Comparison of ENCODE assay signal across 26 cellular contexts in genomic region chr21:33554982-33555344, GRCh38. TPM values are rescaled to one million over a fixed set of nuclear protein-coding genes. Genes with fewer than 3 reads are reported as not detected.
A peak's percentile ranks its signal among the peaks of the same experiment; 100 is the strongest.
DNase-seq lines count a peak whose midpoint lies in the region; ATAC-seq, FAIRE-seq and TF ChIP-seq lines count a peak whose summit lies in the region.
"Had no signal": no experiment of that assay in that cellular context is flagged by ENCODE, and none has a peak within 500 bp of the region (broad histone marks: within the 10 kb centered on the region; RNA-seq: fewer than 3 reads in every experiment).

No MANE protein-coding gene starts in this region.

- no peak overlapping the region for H3K4me3 ChIP-seq in K562
- H3K4me3 ChIP-seq: gastroesophageal sphincter, Peyer's patch, prostate gland, tibial artery had no signal

- H2AFZ ChIP-seq in K562 (ENCODE audit: low read depth, low read length) = no peak overlapping the region

- peaks cover 58% of the 10 kb centered on the region for H3K4me1 Mint-ChIP-seq in activated naive CD8-positive, alpha-beta T cell (ENCODE audit: low read depth)
- H3K4me1 Mint-ChIP-seq in activated naive CD8-positive, alpha-beta T cell treated with anti-CD3 and anti-CD28 coated beads for 36 hours = peaks cover 53% of the 10 kb centered on the region
- H3K4me1 Mint-ChIP-seq in stimulated activated effector memory CD8-positive, alpha-beta T cell treated with anti-CD3 and anti-CD28 coated beads, Interleukin-12 subunit alpha, Interleukin-12 subunit beta, amount 100 ng/mL, for 72 hours = peaks cover 44% of the 10 kb centered on the region

- no peak overlapping the region for H3K4me2 ChIP-seq in K562 (ENCODE audit: insufficient read depth, low read length)

- H4K20me1 ChIP-seq in K562 (replicated peaks; ENCODE audit: control insufficient read depth, insufficient read depth, low read length) = 0 out of 2 replicates have a peak, but pooled peaks cover 4% of the 10 kb centered on the region

- 98% methylated on average over 12 of the region's 32 CpGs for WGBS in K562 (ENCODE audit: insufficient coverage, low coverage, missing lambda C conversion rate)

- H3K9me1 ChIP-seq in K562 (ENCODE audit: control insufficient read depth, insufficient read depth, low read length) = no peaks in the 10 kb centered on the region

- in situ Hi-C loops in K562 (cut with MboI) = no loop called here

- H3K9me3 ChIP-seq in K562 (replicated peaks; ENCODE audit: control insufficient read depth, insufficient read depth, low read depth, low read length) = peaks cover 31% of the 10 kb centered on the region
- H3K9me3 ChIP-seq: gastroesophageal sphincter, Peyer's patch, prostate gland, tibial artery had no signal

- peak; percentile 51; the same call in 1 of the 2 replicates for TF ChIP-seq POLR2A in GM12892 (IDR thresholded peaks at IDR 0.05; ENCODE audit: low read depth, low read length)
- TF ChIP-seq POLR2A in K562 (conservative IDR thresholded peaks at IDR 0.05) = no peak

- H3K79me2 ChIP-seq in K562 (ENCODE audit: control insufficient read depth, insufficient read depth, low read length) = peaks cover 96% of the 10 kb centered on the region

- POLR2A ChIA-PET in K562 (lab: Yijun Ruan, JAX) = interaction anchor here (8.0 to 10.6 kb wide), 2 partner anchors 11 to 14 kb away, joined by 99 to 130 read pairs; partner anchors contain the start of genes GART and SON

- H3K27ac ChIP-seq in K562 (ENCODE audit: extremely low read depth, low read depth, low read length) = no peak overlapping the region
- H3K27ac ChIP-seq: dorsolateral prefrontal cortex, gastroesophageal sphincter, Peyer's patch, prostate gland, tibial artery had no signal

- peaks cover 14% of the 10 kb centered on the region for H3K36me3 Mint-ChIP-seq in activated naive CD8-positive, alpha-beta T cell
- peaks cover 79% of the 10 kb centered on the region for H3K36me3 Mint-ChIP-seq in activated naive CD8-positive, alpha-beta T cell treated with anti-CD3 and anti-CD28 coated beads for 36 hours
- peaks cover 99% of the 10 kb centered on the region for H3K36me3 Mint-ChIP-seq in stimulated activated effector memory CD8-positive, alpha-beta T cell treated with anti-CD3 and anti-CD28 coated beads, Interleukin-12 subunit alpha, Interleukin-12 subunit beta, amount 100 ng/mL, for 72 hours

- no peaks in the 10 kb centered on the region for H3K27me3 Mint-ChIP-seq in activated naive CD8-positive, alpha-beta T cell
- H3K27me3 Mint-ChIP-seq in activated naive CD8-positive, alpha-beta T cell treated with anti-CD3 and anti-CD28 coated beads for 36 hours = no peaks in the 10 kb centered on the region
- H3K27me3 Mint-ChIP-seq: B cell had no signal

- FAIRE-seq in GM12892 (lab: Jason Lieb, UNC) (no peak), K562 (lab: Jason Lieb, UNC) (no peak)
- FAIRE-seq: endothelial cell of umbilical vein had no signal

- no peak for TF ChIP-seq RAD21 in K562 (CRISPR knock-in tag; conservative IDR thresholded peaks at IDR 0.05 in 1 of 2, IDR thresholded peaks at IDR 0.05 in 1 of 2)

- BruUV-seq in K562 (replicated peaks; lab: Mats Ljungman, UMichigan) = no TSS peak

- no peak overlapping the region for H3K27ac Mint-ChIP-seq in activated naive CD8-positive, alpha-beta T cell
- H3K27ac Mint-ChIP-seq in activated naive CD8-positive, alpha-beta T cell treated with anti-CD3 and anti-CD28 coated beads for 36 hours = no peak overlapping the region
- peak overlapping the region; percentile 32 for H3K27ac Mint-ChIP-seq in stimulated activated effector memory CD8-positive, alpha-beta T cell treated with anti-CD3 and anti-CD28 coated beads, Interleukin-12 subunit alpha, Interleukin-12 subunit beta, amount 100 ng/mL, for 72 hours
- H3K27ac Mint-ChIP-seq: B cell had no signal

- no peak for ATAC-seq in K562
- ATAC-seq in stimulated activated effector memory CD8-positive, alpha-beta T cell treated with anti-CD3 and anti-CD28 coated beads, Interleukin-12 subunit alpha, Interleukin-12 subunit beta, amount 100 ng/mL, for 72 hours = no peak
- ATAC-seq in HG03354 (IDR thresholded peaks at IDR 0.05; ENCODE audit: poor library complexity, severe bottlenecking, unreplicated experiment) = no peak
- ATAC-seq: gastroesophageal sphincter, sciatic nerve had no signal

- TF ChIP-seq CTCF in K562 (IDR thresholded peaks at IDR 0.05 in 2 of 3, conservative IDR thresholded peaks at IDR 0.05 in 1 of 3; ENCODE audit: insufficient read depth in 2 of 3, low read depth in 1 of 3, low read length in 3 of 3) = no peak

- H3K36me3 ChIP-seq in K562 (ENCODE audit: control insufficient read depth, insufficient read depth, low read length) = peaks cover 97% of the 10 kb centered on the region

- no peaks in the 10 kb centered on the region for H3K9me3 Mint-ChIP-seq in activated naive CD8-positive, alpha-beta T cell (ENCODE audit: low read depth)
- H3K9me3 Mint-ChIP-seq in activated naive CD8-positive, alpha-beta T cell treated with anti-CD3 and anti-CD28 coated beads for 36 hours = no peaks in the 10 kb centered on the region
- no peaks in the 10 kb centered on the region for H3K9me3 Mint-ChIP-seq in stimulated activated effector memory CD8-positive, alpha-beta T cell treated with anti-CD3 and anti-CD28 coated beads, Interleukin-12 subunit alpha, Interleukin-12 subunit beta, amount 100 ng/mL, for 72 hours

- H3K9ac ChIP-seq in K562 (ENCODE audit: insufficient read depth in 1 of 2, low read depth in 2 of 2, low read length in 2 of 2) = no peak overlapping the region

- peaks cover 0 to 9% of the 10 kb centered on the region in 2 experiments; a peak in 1 of 5 replicates for H3K4me1 ChIP-seq in K562 (replicated peaks in 1 of 2; ENCODE audit: control insufficient read depth in 2 of 2, insufficient read depth in 2 of 2, low read length in 2 of 2)
- H3K4me1 ChIP-seq: prostate gland had no signal

- no peak for DNase-seq in activated naive CD8-positive, alpha-beta T cell treated with anti-CD3 and anti-CD28 coated beads for 36 hours
- DNase-seq in GM12892 (ENCODE audit: insufficient read length) (no peak), K562 (ENCODE audit: extremely low read depth in 1 of 4, low spot score in 3 of 4) (no peak), NCI-H1436 (lab: John Stamatoyannopoulos, UW) (no peak)
- DNase-seq in stimulated activated effector memory CD8-positive, alpha-beta T cell treated with anti-CD3 and anti-CD28 coated beads, Interleukin-12 subunit alpha, Interleukin-12 subunit beta, amount 100 ng/mL, for 72 hours (ENCODE audit: low spot score in 2 of 2) = no peak
- DNase-seq: ACHN; activated CD4-positive, alpha-beta T cell treated with anti-CD3 and anti-CD28 coated beads, Interleukin-2, amount 50 U/mL, for 4 hours; activated effector memory CD4-positive, alpha-beta T cell treated with anti-CD3 and anti-CD28 coated beads, Interleukin-2, amount 50 U/mL, for 16 hours; DMS53; dorsolateral prefrontal cortex; GOT3; IMR-90; occipital lobe; Peyer's patch; SHP77; stimulated activated CD8-positive, alpha-beta memory T cell treated with anti-CD3 and anti-CD28 coated beads, Interleukin-4, amount 100 ng/mL, for 48 hours; T-helper 9 cell; tibial artery had no signal

- H3K4me3 Mint-ChIP-seq in activated naive CD8-positive, alpha-beta T cell = peak overlapping the region; percentile 28
- no peak overlapping the region for H3K4me3 Mint-ChIP-seq in activated naive CD8-positive, alpha-beta T cell treated with anti-CD3 and anti-CD28 coated beads for 36 hours
- H3K4me3 Mint-ChIP-seq in stimulated activated effector memory CD8-positive, alpha-beta T cell treated with anti-CD3 and anti-CD28 coated beads, Interleukin-12 subunit alpha, Interleukin-12 subunit beta, amount 100 ng/mL, for 72 hours = no peak overlapping the region
- H3K4me3 Mint-ChIP-seq: B cell, mesothelial cell of epicardium had no signal

- no peaks in the 10 kb centered on the region for H3K27me3 ChIP-seq in K562 (ENCODE audit: control insufficient read depth in 2 of 2, insufficient read depth in 2 of 2, low read length in 2 of 2)
- H3K27me3 ChIP-seq: dorsolateral prefrontal cortex, gastroesophageal sphincter, Peyer's patch, tibial artery had no signal

- intact Hi-C loops in K562 (cut with micrococcal nuclease) = no loop called here

- no peak for TF ChIP-seq EP300 in K562 (IDR thresholded peaks at IDR 0.05; ENCODE audit: low read length)

- CTCF ChIA-PET in K562 (lab: Yijun Ruan, JAX; ENCODE audit: low intra/inter-chr PET ratio) = no interaction called here

RNA-seq across cellular contexts. Expression of gene SON, which starts 12.1 kb away (rescaled TPM):
- total RNA-seq in activated naive CD8-positive, alpha-beta T cell treated with anti-CD3 and anti-CD28 coated beads for 36 hours = 100 to 1,000 TPM; 283 to 328 TPM
- polyA plus RNA-seq in GM12892 (2012; ENCODE audit: missing spikeins) = 144 TPM
- total RNA-seq in K562 (2011; cell fraction: chromatin; rRNA removed; ENCODE audit: low replicate concordance) = 223 and 597 TPM in 2 replicates
- total RNA-seq in K562 (2011; cell fraction: nucleolus; rRNA removed) = 107 and 150 TPM in 2 replicates
- 253 and 349 TPM in 2 replicates for total RNA-seq in K562 (2011; cell fraction: nucleoplasm; rRNA removed)
- 126 and 185 TPM in 2 replicates for total RNA-seq in K562 (2014; rRNA removed)
- total RNA-seq in K562 (2014; rRNA removed; fragmentation: Illumina TruSeq; extraction: Trizol) = 142 and 149 TPM in 2 replicates
- 120 and 149 TPM in 2 replicates for total RNA-seq in K562 (2015; rRNA removed; fragmentation: Illumina TruSeq; extraction: Trizol)
- 242 and 259 TPM in 2 replicates for total RNA-seq in K562 (2021)
- polyA plus RNA-seq in K562 (2011; rRNA removed) = 99.1 and 105 TPM in 2 replicates
- polyA plus RNA-seq in K562 (2011; cell fraction: cytosol; rRNA removed) = 88.2 and 117 TPM in 2 replicates
- 255 and 309 TPM in 2 replicates for polyA plus RNA-seq in K562 (2011; cell fraction: nucleus; rRNA removed)
- polyA plus RNA-seq in K562 (2012) = 146 and 246 TPM in 2 replicates
- polyA plus RNA-seq in K562 (2014; fragmentation: Illumina TruSeq; extraction: Trizol) = 173 and 203 TPM in 2 replicates
- 100 to 1,000 TPM; 195 to 742 TPM for polyA plus RNA-seq in K562 (2014; fragmentation: Nextera tagmentation; extraction: Ambion mirVana)
- polyA plus RNA-seq in K562 (2014; rRNA removed) = 97.6 and 187 TPM in 2 replicates
- polyA minus RNA-seq in K562 (2011; rRNA and poly(A)+ RNA removed) = 241 and 277 TPM in 2 replicates
- polyA minus RNA-seq in K562 (2011; cell fraction: cytosol; rRNA and poly(A)+ RNA removed) = 183 and 187 TPM in 2 replicates
- polyA minus RNA-seq in K562 (2011; cell fraction: nucleus; rRNA and poly(A)+ RNA removed) = 121 and 212 TPM in 2 replicates

RNA-seq across cellular contexts. Expression of gene GART, which starts 13.0 kb away (rescaled TPM):
- 100 to 1,000 TPM; 259 to 265 TPM for total RNA-seq in activated naive CD8-positive, alpha-beta T cell treated with anti-CD3 and anti-CD28 coated beads for 36 hours
- 82.7 TPM for polyA plus RNA-seq in GM12892 (2012; ENCODE audit: missing spikeins)
- total RNA-seq in K562 (2011; cell fraction: chromatin; rRNA removed; ENCODE audit: low replicate concordance) = 282 and 575 TPM in 2 replicates
- total RNA-seq in K562 (2011; cell fraction: nucleolus; rRNA removed) = 120 and 142 TPM in 2 replicates
- 254 and 330 TPM in 2 replicates for total RNA-seq in K562 (2011; cell fraction: nucleoplasm; rRNA removed)
- total RNA-seq in K562 (2014; rRNA removed) (260 and 356 TPM in 2 replicates), K562 (2014; rRNA removed; fragmentation: Illumina TruSeq; extraction: Trizol) (349 and 398 TPM in 2 replicates), K562 (2015; rRNA removed; fragmentation: Illumina TruSeq; extraction: Trizol) (258 and 267 TPM in 2 replicates), K562 (2021) (396 and 415 TPM in 2 replicates)
- polyA plus RNA-seq in K562 (2011; rRNA removed) (100 and 141 TPM in 2 replicates), K562 (2014; fragmentation: Illumina TruSeq; extraction: Trizol) (409 and 429 TPM in 2 replicates), K562 (2014; fragmentation: Nextera tagmentation; extraction: Ambion mirVana) (100 to 1,000 TPM; 276 to 387 TPM), K562 (2014; rRNA removed) (230 and 236 TPM in 2 replicates)
- polyA plus RNA-seq in K562 (2011; cell fraction: cytosol; rRNA removed) = 41.9 and 69.4 TPM in 2 replicates
- 111 and 125 TPM in 2 replicates for polyA plus RNA-seq in K562 (2011; cell fraction: nucleus; rRNA removed)
- 155 and 181 TPM in 2 replicates for polyA plus RNA-seq in K562 (2012)
- polyA minus RNA-seq in K562 (2011; rRNA and poly(A)+ RNA removed) = 152 and 154 TPM in 2 replicates
- 92.6 and 125 TPM in 2 replicates for polyA minus RNA-seq in K562 (2011; cell fraction: cytosol; rRNA and poly(A)+ RNA removed)
- polyA minus RNA-seq in K562 (2011; cell fraction: nucleus; rRNA and poly(A)+ RNA removed) = 83.7 and 168 TPM in 2 replicates

RNA-seq across cellular contexts. Expression of gene DONSON, which starts 33.5 kb away (rescaled TPM):
- total RNA-seq in activated naive CD8-positive, alpha-beta T cell treated with anti-CD3 and anti-CD28 coated beads for 36 hours = 10 to 100 TPM; 38.7 to 41.9 TPM
- 50.5 TPM for polyA plus RNA-seq in GM12892 (2012; ENCODE audit: missing spikeins)
- total RNA-seq in K562 (2011; cell fraction: chromatin; rRNA removed; ENCODE audit: low replicate concordance) = 58.1 and 105 TPM in 2 replicates
- total RNA-seq in K562 (2011; cell fraction: nucleolus; rRNA removed) = 39.5 and 39.6 TPM in 2 replicates
- 51.0 and 57.4 TPM in 2 replicates for total RNA-seq in K562 (2011; cell fraction: nucleoplasm; rRNA removed)
- total RNA-seq in K562 (2014; rRNA removed) (56.5 and 62.6 TPM in 2 replicates), K562 (2014; rRNA removed; fragmentation: Illumina TruSeq; extraction: Trizol) (91.0 and 91.4 TPM in 2 replicates), K562 (2015; rRNA removed; fragmentation: Illumina TruSeq; extraction: Trizol) (72.4 and 72.6 TPM in 2 replicates), K562 (2021) (53.0 and 54.1 TPM in 2 replicates)
- polyA plus RNA-seq in K562 (2011; rRNA removed) (114 and 124 TPM in 2 replicates), K562 (2014; fragmentation: Illumina TruSeq; extraction: Trizol) (75.8 and 80.1 TPM in 2 replicates), K562 (2014; fragmentation: Nextera tagmentation; extraction: Ambion mirVana) (10 to 100 TPM; 26.7 to 30.6 TPM), K562 (2014; rRNA removed) (61.4 and 68.9 TPM in 2 replicates)
- 47.7 and 55.4 TPM in 2 replicates for polyA plus RNA-seq in K562 (2011; cell fraction: cytosol; rRNA removed)
- polyA plus RNA-seq in K562 (2011; cell fraction: nucleus; rRNA removed) = 75.8 and 110 TPM in 2 replicates
- polyA plus RNA-seq in K562 (2012) = 71.9 and 112 TPM in 2 replicates
- polyA minus RNA-seq in K562 (2011; rRNA and poly(A)+ RNA removed) = 102 and 112 TPM in 2 replicates
- polyA minus RNA-seq in K562 (2011; cell fraction: cytosol; rRNA and poly(A)+ RNA removed) = 31.9 and 51.6 TPM in 2 replicates
- polyA minus RNA-seq in K562 (2011; cell fraction: nucleus; rRNA and poly(A)+ RNA removed) = 21.3 and 41.1 TPM in 2 replicates
